In genomic region chr10:60444494-60445064, GRCh38 we compare ENCODE assay signal across 8 cellular contexts. TPM values are rescaled to one million over a fixed set of nuclear protein-coding genes. Genes with fewer than 3 reads are reported as not detected.
DNase-seq lines count a peak whose midpoint lies in the region; ATAC-seq, FAIRE-seq and TF ChIP-seq lines count a peak whose summit lies in the region.

No MANE protein-coding gene starts in this region.

- H3K79me2 ChIP-seq in mesendoderm (ENCODE audit: control insufficient read depth, insufficient read depth, low read length), result no peaks in the 10 kb centered on the region

- peaks cover 10% of the 10 kb centered on the region for H3K4me1 Mint-ChIP-seq in progenitor cell of endocrine pancreas (ENCODE audit: low read depth)
- H3K4me1 Mint-ChIP-seq in T-helper 2 cell treated with Interferon-gamma antibody and Interleukin-4, amounts not matched to agents 5 μg/mL and 100 μg/mL, for 36 hours (ENCODE audit: low read depth), result peaks cover 8% of the 10 kb centered on the region

- no peak overlapping the region for H3K27ac Mint-ChIP-seq in progenitor cell of endocrine pancreas
- no peak overlapping the region for H3K27ac Mint-ChIP-seq in T-helper 2 cell treated with Interferon-gamma antibody and Interleukin-4, amounts not matched to agents 5 μg/mL and 100 μg/mL, for 36 hours

- no peak overlapping the region for H3K9ac ChIP-seq in mesendoderm (ENCODE audit: low read length)

- H3K4me2 ChIP-seq in mesendoderm (ENCODE audit: low read length), result no peak overlapping the region

- no CpG with 5 or more reads among the region's 1 CpG for WGBS in mesendoderm (ENCODE audit: extremely low coverage, insufficient coverage, low lambda C conversion rate)

- no peaks in the 10 kb centered on the region for H3K36me3 ChIP-seq in mesendoderm (ENCODE audit: control insufficient read depth, insufficient read depth, low read length)

- H3K56ac ChIP-seq in mesendoderm (ENCODE audit: low read length), result no peak overlapping the region

- H4K8ac ChIP-seq in mesendoderm (ENCODE audit: low read depth, low read length), result no peak overlapping the region

- H3K23ac ChIP-seq in mesendoderm (ENCODE audit: low read length), result no peak overlapping the region

- no peak overlapping the region for H2BK5ac ChIP-seq in mesendoderm (ENCODE audit: low read length)

- H2BK15ac ChIP-seq in mesendoderm (replicated peaks; ENCODE audit: low read depth), result no peak overlapping the region

- intact Hi-C loops in dorsolateral prefrontal cortex (cut with DNase I), result loop anchor here in 1 of 2 donors (2.0 to 5.0 kb wide), 2 partner anchors 128 to 202 kb away; no protein-coding TSS in a partner anchor

- H3K79me1 ChIP-seq in mesendoderm (ENCODE audit: low read length), result no peaks in the 10 kb centered on the region

- no peaks in the 10 kb centered on the region for H3K27me3 Mint-ChIP-seq in progenitor cell of endocrine pancreas
- no peaks in the 10 kb centered on the region for H3K27me3 Mint-ChIP-seq in T-helper 2 cell treated with Interferon-gamma antibody and Interleukin-4, amounts not matched to agents 5 μg/mL and 100 μg/mL, for 36 hours (ENCODE audit: low read depth)

- peak; percentile 45 to 98 (median 76) for TF ChIP-seq CTCF in dorsolateral prefrontal cortex (IDR thresholded peaks at IDR 0.05 in 54 of 56, conservative IDR thresholded peaks at IDR 0.05 in 2 of 56; ENCODE audit: low read depth in 1 of 56, partially characterized antibody in 56 of 56)
- peak; percentile 68 for TF ChIP-seq CTCF in progenitor cell of endocrine pancreas (IDR thresholded peaks at IDR 0.05; ENCODE audit: unreplicated experiment)

- no peak overlapping the region for H3K18ac ChIP-seq in mesendoderm (ENCODE audit: low read length)

- no peak overlapping the region for H4K5ac ChIP-seq in mesendoderm (ENCODE audit: low read length)

- H2AK5ac ChIP-seq in mesendoderm (ENCODE audit: low read length), result no peak overlapping the region

- H3K9me3 Mint-ChIP-seq in progenitor cell of endocrine pancreas (ENCODE audit: low read depth), result no peaks in the 10 kb centered on the region
- no peaks in the 10 kb centered on the region for H3K9me3 Mint-ChIP-seq in T-helper 2 cell treated with Interferon-gamma antibody and Interleukin-4, amounts not matched to agents 5 μg/mL and 100 μg/mL, for 36 hours

- peaks cover 8% of the 10 kb centered on the region for H3K4me1 ChIP-seq in mesendoderm (ENCODE audit: control insufficient read depth, low read depth, low read length)

- TF ChIP-seq POLR2A in GM12892 (IDR thresholded peaks at IDR 0.05; ENCODE audit: low read depth, low read length), result no peak

- H3K4me3 Mint-ChIP-seq in progenitor cell of endocrine pancreas (ENCODE audit: low read depth), result no peak overlapping the region
- H3K4me3 Mint-ChIP-seq in T-helper 2 cell treated with Interferon-gamma antibody and Interleukin-4, amounts not matched to agents 5 μg/mL and 100 μg/mL, for 36 hours, result no peak overlapping the region

- peak; percentile 21 for FAIRE-seq in G401.6 (lab: Jason Lieb, UNC)
- FAIRE-seq in GM12892 (lab: Jason Lieb, UNC), result no peak

- H3K27me3 ChIP-seq in dorsolateral prefrontal cortex, result no peaks in the 10 kb centered on the region
- no peaks in the 10 kb centered on the region for H3K27me3 ChIP-seq in mesendoderm (ENCODE audit: insufficient read depth, low read length, poor library complexity)

- ATAC-seq in activated CD4-positive, CD25-positive, alpha-beta regulatory T cell treated with anti-CD3 and anti-CD28 coated beads, Interleukin-2, amount 50 U/mL, for 24 hours, result no peak

- no peak overlapping the region for H2BK120ac ChIP-seq in mesendoderm (ENCODE audit: low read depth, low read length)

- peak overlapping the region in 29 of 59 donors; percentile 1 to 85 (median 68) for H3K27ac ChIP-seq in dorsolateral prefrontal cortex
- no peak overlapping the region for H3K27ac ChIP-seq in mesendoderm (ENCODE audit: low read depth, low read length)

- no peak overlapping the region for H3K4ac ChIP-seq in mesendoderm (ENCODE audit: low read depth, low read length)

- H3K4me3 ChIP-seq in dorsolateral prefrontal cortex, result no peak overlapping the region
- H3K4me3 ChIP-seq in mesendoderm (ENCODE audit: low read length), result no peak overlapping the region

- no peaks in the 10 kb centered on the region for H3K36me3 Mint-ChIP-seq in progenitor cell of endocrine pancreas (ENCODE audit: insufficient read depth)
- no peaks in the 10 kb centered on the region for H3K36me3 Mint-ChIP-seq in T-helper 2 cell treated with Interferon-gamma antibody and Interleukin-4, amounts not matched to agents 5 μg/mL and 100 μg/mL, for 36 hours (ENCODE audit: low read depth)

- peak; percentile 16 for DNase-seq in NCI-H146 treated with DMSO at 0.1 percent for 48 hours (lab: John Stamatoyannopoulos, UW; ENCODE audit: unreplicated experiment)
- no peak for DNase-seq in dorsolateral prefrontal cortex
- DNase-seq in progenitor cell of endocrine pancreas (ENCODE audit: low spot score, unreplicated experiment), result no peak
- DNase-seq in GM12892 (ENCODE audit: insufficient read length), result no peak
- DNase-seq in mesendoderm, result no peak
- no peak for DNase-seq in T-helper 2 cell treated with Interferon-gamma antibody and Interleukin-4, amounts not matched to agents 5 μg/mL and 100 μg/mL, for 36 hours (ENCODE audit: low spot score)

RNA-seq across cellular contexts. Expression of gene ANK3, which starts 54.9 kb away (rescaled TPM):
- 100 to 1,000 TPM; 181 to 667 (median 439) TPM for total RNA-seq in dorsolateral prefrontal cortex
- total RNA-seq in progenitor cell of endocrine pancreas, result 87.6 and 90.1 TPM in 2 replicates
- 1.0 TPM for polyA plus RNA-seq in GM12892 (2012; ENCODE audit: missing spikeins)
- polyA plus RNA-seq in mesendoderm (2013, experiment 1 of 2), result 41.0 TPM
- polyA plus RNA-seq in mesendoderm (2013, experiment 2 of 2), result 39.0 TPM
